ENCODE assay signal across 1 cellular context in genomic region chr4:184843984-184844554, GRCh38.
TF ChIP-seq lines count a peak whose summit lies in the region.

No MANE protein-coding gene starts in this region.

TF ChIP-seq in K562, 482 proteins besides CTCF, POLR2A, EP300 and RAD21 (continued from another document and continues in another):
- TF ChIP-seq, protein P1, sequence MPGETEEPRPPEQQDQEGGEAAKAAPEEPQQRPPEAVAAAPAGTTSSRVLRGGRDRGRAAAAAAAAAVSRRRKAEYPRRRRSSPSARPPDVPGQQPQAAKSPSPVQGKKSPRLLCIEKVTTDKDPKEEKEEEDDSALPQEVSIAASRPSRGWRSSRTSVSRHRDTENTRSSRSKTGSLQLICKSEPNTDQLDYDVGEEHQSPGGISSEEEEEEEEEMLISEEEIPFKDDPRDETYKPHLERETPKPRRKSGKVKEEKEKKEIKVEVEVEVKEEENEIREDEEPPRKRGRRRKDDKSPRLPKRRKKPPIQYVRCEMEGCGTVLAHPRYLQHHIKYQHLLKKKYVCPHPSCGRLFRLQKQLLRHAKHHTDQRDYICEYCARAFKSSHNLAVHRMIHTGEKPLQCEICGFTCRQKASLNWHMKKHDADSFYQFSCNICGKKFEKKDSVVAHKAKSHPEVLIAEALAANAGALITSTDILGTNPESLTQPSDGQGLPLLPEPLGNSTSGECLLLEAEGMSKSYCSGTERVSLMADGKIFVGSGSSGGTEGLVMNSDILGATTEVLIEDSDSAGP (CRISPR knock-in tag; IDR thresholded peaks at IDR 0.05): no peak
- TF ChIP-seq MAFF (IDR thresholded peaks at IDR 0.05; ENCODE audit: low read length): no peak
- TF ChIP-seq FOSL1 (tag; conservative IDR thresholded peaks at IDR 0.05): peak; percentile 73
- TF ChIP-seq PCBP2 (IDR thresholded peaks at IDR 0.05; ENCODE audit: low read depth, low read length, poor library complexity, severe bottlenecking): no peak
- TF ChIP-seq, protein P2, sequence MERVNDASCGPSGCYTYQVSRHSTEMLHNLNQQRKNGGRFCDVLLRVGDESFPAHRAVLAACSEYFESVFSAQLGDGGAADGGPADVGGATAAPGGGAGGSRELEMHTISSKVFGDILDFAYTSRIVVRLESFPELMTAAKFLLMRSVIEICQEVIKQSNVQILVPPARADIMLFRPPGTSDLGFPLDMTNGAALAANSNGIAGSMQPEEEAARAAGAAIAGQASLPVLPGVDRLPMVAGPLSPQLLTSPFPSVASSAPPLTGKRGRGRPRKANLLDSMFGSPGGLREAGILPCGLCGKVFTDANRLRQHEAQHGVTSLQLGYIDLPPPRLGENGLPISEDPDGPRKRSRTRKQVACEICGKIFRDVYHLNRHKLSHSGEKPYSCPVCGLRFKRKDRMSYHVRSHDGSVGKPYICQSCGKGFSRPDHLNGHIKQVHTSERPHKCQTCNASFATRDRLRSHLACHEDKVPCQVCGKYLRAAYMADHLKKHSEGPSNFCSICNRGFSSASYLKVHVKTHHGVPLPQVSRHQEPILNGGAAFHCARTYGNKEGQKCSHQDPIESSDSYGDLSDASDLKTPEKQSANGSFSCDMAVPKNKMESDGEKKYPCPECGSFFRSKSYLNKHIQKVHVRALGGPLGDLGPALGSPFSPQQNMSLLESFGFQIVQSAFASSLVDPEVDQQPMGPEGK (CRISPR knock-in tag; IDR thresholded peaks at IDR 0.05; ENCODE audit: borderline replicate concordance): no peak
- TF ChIP-seq POLR3A (IDR thresholded peaks at IDR 0.05; ENCODE audit: borderline replicate concordance, extremely low read depth, insufficient read depth, insufficient read length): no peak
- TF ChIP-seq, protein P3, sequence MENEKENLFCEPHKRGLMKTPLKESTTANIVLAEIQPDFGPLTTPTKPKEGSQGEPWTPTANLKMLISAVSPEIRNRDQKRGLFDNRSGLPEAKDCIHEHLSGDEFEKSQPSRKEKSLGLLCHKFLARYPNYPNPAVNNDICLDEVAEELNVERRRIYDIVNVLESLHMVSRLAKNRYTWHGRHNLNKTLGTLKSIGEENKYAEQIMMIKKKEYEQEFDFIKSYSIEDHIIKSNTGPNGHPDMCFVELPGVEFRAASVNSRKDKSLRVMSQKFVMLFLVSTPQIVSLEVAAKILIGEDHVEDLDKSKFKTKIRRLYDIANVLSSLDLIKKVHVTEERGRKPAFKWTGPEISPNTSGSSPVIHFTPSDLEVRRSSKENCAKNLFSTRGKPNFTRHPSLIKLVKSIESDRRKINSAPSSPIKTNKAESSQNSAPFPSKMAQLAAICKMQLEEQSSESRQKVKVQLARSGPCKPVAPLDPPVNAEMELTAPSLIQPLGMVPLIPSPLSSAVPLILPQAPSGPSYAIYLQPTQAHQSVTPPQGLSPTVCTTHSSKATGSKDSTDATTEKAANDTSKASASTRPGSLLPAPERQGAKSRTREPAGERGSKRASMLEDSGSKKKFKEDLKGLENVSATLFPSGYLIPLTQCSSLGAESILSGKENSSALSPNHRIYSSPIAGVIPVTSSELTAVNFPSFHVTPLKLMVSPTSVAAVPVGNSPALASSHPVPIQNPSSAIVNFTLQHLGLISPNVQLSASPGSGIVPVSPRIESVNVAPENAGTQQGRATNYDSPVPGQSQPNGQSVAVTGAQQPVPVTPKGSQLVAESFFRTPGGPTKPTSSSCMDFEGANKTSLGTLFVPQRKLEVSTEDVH (IDR thresholded peaks at IDR 0.05; ENCODE audit: low read depth, partially characterized antibody): no peak
- no peak for TF ChIP-seq CEBPG (CRISPR knock-in tag; IDR thresholded peaks at IDR 0.05)
- no peak for TF ChIP-seq CEBPG (tag; conservative IDR thresholded peaks at IDR 0.05 in 1 of 2, IDR thresholded peaks at IDR 0.05 in 1 of 2)
- no peak for TF ChIP-seq ETS2 (tag; IDR thresholded peaks at IDR 0.05; ENCODE audit: borderline replicate concordance, poor library complexity, severe bottlenecking)
- no peak for TF ChIP-seq ZNF778 (CRISPR knock-in tag; IDR thresholded peaks at IDR 0.05)
- peak; percentile 80 for TF ChIP-seq ATF3 (IDR thresholded peaks at IDR 0.05)
- TF ChIP-seq ATF3 (CRISPR knock-in tag; conservative IDR thresholded peaks at IDR 0.05): 0 out of 2 replicates have a peak, but pooled peaks have one; percentile 48
- peak; percentile 76; the same call in 1 of the 2 replicates for TF ChIP-seq NR2C2 (CRISPR knock-in tag; IDR thresholded peaks at IDR 0.05)
- TF ChIP-seq NR2C2 (tag; IDR thresholded peaks at IDR 0.05): peak; percentile 95
- peak; percentile 50; the same call in 1 of the 2 replicates for TF ChIP-seq MECOM (CRISPR knock-in tag; IDR thresholded peaks at IDR 0.05)
- no peak for TF ChIP-seq ZNF518B (CRISPR knock-in tag; IDR thresholded peaks at IDR 0.05)
- TF ChIP-seq IRF9 (tag; IDR thresholded peaks at IDR 0.05): no peak
- no peak for TF ChIP-seq NCOA2 (IDR thresholded peaks at IDR 0.05; ENCODE audit: partially characterized antibody in 2 of 2)
- no peak for TF ChIP-seq HDAC6 (IDR thresholded peaks at IDR 0.05; ENCODE audit: low read depth, low read length)
- no peak for TF ChIP-seq SMAD3 (CRISPR knock-in tag; conservative IDR thresholded peaks at IDR 0.05)
- TF ChIP-seq NFYB (IDR thresholded peaks at IDR 0.05; ENCODE audit: extremely low read depth, insufficient read length): no peak
- TF ChIP-seq ZNF121 (CRISPR knock-in tag; conservative IDR thresholded peaks at IDR 0.05): no peak
- TF ChIP-seq CHCHD3 (CRISPR knock-in tag; IDR thresholded peaks at IDR 0.05): no peak
- no peak for TF ChIP-seq KLF13 (tag; IDR thresholded peaks at IDR 0.05; ENCODE audit: borderline replicate concordance, low read depth)
- no peak for TF ChIP-seq ZC3H4 (CRISPR knock-in tag; IDR thresholded peaks at IDR 0.05; ENCODE audit: borderline replicate concordance)
- no peak for TF ChIP-seq NFE2L1 (tag; IDR thresholded peaks at IDR 0.05; ENCODE audit: borderline replicate concordance, low read depth)
- TF ChIP-seq KAT2B (IDR thresholded peaks at IDR 0.05; ENCODE audit: low read depth, low read length): no peak
- no peak for TF ChIP-seq RBM39 (optimal IDR thresholded peaks at IDR 0.05; ENCODE audit: low read depth, low read length)
- no peak; the same call in 1 of the 2 replicates for TF ChIP-seq POLR2AphosphoS2 (IDR thresholded peaks at IDR 0.05; ENCODE audit: low read length)
- no peak for TF ChIP-seq TARDBP (IDR thresholded peaks at IDR 0.05)
- no peak for TF ChIP-seq BDP1 (IDR thresholded peaks at IDR 0.05; ENCODE audit: insufficient read depth, insufficient read length)
- 0 out of 2 replicates have a peak, but pooled peaks have one; percentile 56 for TF ChIP-seq ZBTB40 (IDR thresholded peaks at IDR 0.05)
- no peak for TF ChIP-seq ZBTB40 (CRISPR knock-in tag; IDR thresholded peaks at IDR 0.05)
- TF ChIP-seq HNRNPH1 (optimal IDR thresholded peaks at IDR 0.05; ENCODE audit: low read depth, low read length): no peak
- TF ChIP-seq, protein P4, sequence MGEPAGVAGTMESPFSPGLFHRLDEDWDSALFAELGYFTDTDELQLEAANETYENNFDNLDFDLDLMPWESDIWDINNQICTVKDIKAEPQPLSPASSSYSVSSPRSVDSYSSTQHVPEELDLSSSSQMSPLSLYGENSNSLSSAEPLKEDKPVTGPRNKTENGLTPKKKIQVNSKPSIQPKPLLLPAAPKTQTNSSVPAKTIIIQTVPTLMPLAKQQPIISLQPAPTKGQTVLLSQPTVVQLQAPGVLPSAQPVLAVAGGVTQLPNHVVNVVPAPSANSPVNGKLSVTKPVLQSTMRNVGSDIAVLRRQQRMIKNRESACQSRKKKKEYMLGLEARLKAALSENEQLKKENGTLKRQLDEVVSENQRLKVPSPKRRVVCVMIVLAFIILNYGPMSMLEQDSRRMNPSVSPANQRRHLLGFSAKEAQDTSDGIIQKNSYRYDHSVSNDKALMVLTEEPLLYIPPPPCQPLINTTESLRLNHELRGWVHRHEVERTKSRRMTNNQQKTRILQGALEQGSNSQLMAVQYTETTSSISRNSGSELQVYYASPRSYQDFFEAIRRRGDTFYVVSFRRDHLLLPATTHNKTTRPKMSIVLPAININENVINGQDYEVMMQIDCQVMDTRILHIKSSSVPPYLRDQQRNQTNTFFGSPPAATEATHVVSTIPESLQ (CRISPR knock-in tag; IDR thresholded peaks at IDR 0.05): no peak
- no peak for TF ChIP-seq BMI1 (IDR thresholded peaks at IDR 0.05; ENCODE audit: low read length)
- peak; percentile 76 for TF ChIP-seq GABPA (tag; conservative IDR thresholded peaks at IDR 0.05; ENCODE audit: low read depth)
